8 cellular contexts compared by ENCODE assay signal in the genomic region with DNA sequence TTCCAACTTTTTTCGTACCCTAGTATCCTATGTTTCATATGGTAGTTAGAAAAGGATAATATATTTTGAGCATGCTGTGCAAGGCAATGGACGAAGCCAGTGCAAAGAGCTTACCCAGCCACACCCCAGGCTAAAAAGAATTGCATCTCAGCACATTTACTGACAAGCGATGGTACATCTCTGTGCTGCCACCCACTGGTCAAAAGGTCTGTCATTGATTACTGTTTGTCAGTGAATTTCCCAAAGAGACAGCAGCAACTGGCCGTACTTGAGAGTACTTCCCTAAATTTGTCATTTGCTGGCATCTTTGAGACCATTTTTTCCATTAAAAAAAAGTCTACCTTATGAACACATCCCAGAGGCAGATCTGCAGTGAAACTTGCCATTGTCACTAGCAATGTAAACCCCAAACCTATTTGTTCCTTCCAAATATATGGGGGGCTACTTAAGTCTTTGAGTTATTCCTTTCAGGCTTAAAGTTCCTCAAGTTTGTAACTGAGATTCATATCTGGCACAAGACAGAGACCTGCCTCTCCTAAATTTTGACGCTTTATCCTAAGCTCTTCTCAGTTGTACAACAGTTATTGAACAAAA.
DNase-seq lines count a peak whose midpoint lies in the region; ATAC-seq, FAIRE-seq and TF ChIP-seq lines count a peak whose summit lies in the region.

No MANE protein-coding gene starts in this region.

- H3K36me3 ChIP-seq in OCI-LY7 (ENCODE audit: insufficient read depth, low read length): no peaks in the 10 kb centered on the region
- H3K36me3 ChIP-seq in H1 (ENCODE audit: control insufficient read depth in 2 of 4, insufficient read depth in 4 of 4, low read length in 3 of 4): no peaks in the 10 kb centered on the region
- H3K36me3 ChIP-seq in neuronal stem cell (replicated peaks in 1 of 2; ENCODE audit: control insufficient read depth in 2 of 2, insufficient read depth in 2 of 2, low read length in 2 of 2): no peaks in the 10 kb centered on the region
- no peaks in the 10 kb centered on the region for H3K36me3 ChIP-seq in gastroesophageal sphincter

- H4K91ac ChIP-seq in H1 (replicated peaks; ENCODE audit: insufficient read length, low read length): no peak overlapping the region
- H4K91ac ChIP-seq in neuronal stem cell (ENCODE audit: low read depth, low read length, poor library complexity): no peak overlapping the region

- H3K18ac ChIP-seq in H1 (ENCODE audit: extremely low read depth, low read length) (no peak overlapping the region), neuronal stem cell (ENCODE audit: low read length) (no peak overlapping the region)

- no peak overlapping the region for H4K8ac ChIP-seq in H1 (ENCODE audit: extremely low read depth, insufficient read depth, low read length)
- no peak overlapping the region for H4K8ac ChIP-seq in neuronal stem cell (ENCODE audit: low read depth, low read length)

- H3K4ac ChIP-seq in H1 (replicated peaks; ENCODE audit: insufficient read length, low read depth, low read length) (no peak overlapping the region), neuronal stem cell (ENCODE audit: low read length) (no peak overlapping the region)

- TF ChIP-seq EP300 in H1 (IDR thresholded peaks at IDR 0.05; ENCODE audit: borderline replicate concordance in 1 of 2, low read depth in 2 of 2, low read length in 2 of 2): no peak
- TF ChIP-seq EP300 in gastroesophageal sphincter (IDR thresholded peaks at IDR 0.05): no peak

- 0 out of 2 replicates have a peak, but pooled peaks cover 17% of the 10 kb centered on the region for H3K9me3 ChIP-seq in OCI-LY7 (ENCODE audit: low read length)
- no peaks in the 10 kb centered on the region for H3K9me3 ChIP-seq in H1 (ENCODE audit: insufficient read depth in 2 of 2, low read depth in 1 of 2, low read length in 1 of 2)
- no peaks in the 10 kb centered on the region for H3K9me3 ChIP-seq in neuronal stem cell (replicated peaks in 1 of 2; ENCODE audit: control insufficient read depth in 2 of 2, insufficient read depth in 1 of 2, low read depth in 1 of 2, low read length in 2 of 2)
- no peaks in the 10 kb centered on the region for H3K9me3 ChIP-seq in gastroesophageal sphincter

- 48% methylated on average over 5 of the region's 5 CpGs; no CpG with 5 or more reads in 1 of the 2 experiments for WGBS in H1 (ENCODE audit: extremely low coverage in 1 of 2, insufficient coverage in 1 of 2, insufficient read length in 1 of 2, insufficient replicate concordance in 2 of 2, low coverage in 1 of 2, low lambda C conversion rate in 2 of 2, missing lambda C conversion rate in 1 of 2), 2 experiments
- WGBS in neuronal stem cell (ENCODE audit: extremely low coverage in 2 of 2, insufficient read length in 2 of 2, insufficient replicate concordance in 1 of 2), 2 donors: no CpG with 5 or more reads among the region's 5 CpGs
- WGBS in gastroesophageal sphincter (ENCODE audit: low coverage in 1 of 2), 2 donors: 15 to 24% methylated on average over 5 of the region's 5 CpGs

- H3K4me2 ChIP-seq in OCI-LY7 (ENCODE audit: low read length) (peak overlapping the region; percentile 57), H1 (ENCODE audit: insufficient read depth in 1 of 2, low read depth in 2 of 2, low read length in 2 of 2) (no peak overlapping the region), neuronal stem cell (ENCODE audit: insufficient read depth, low read length, poor library complexity, severe bottlenecking) (no peak overlapping the region)

- no peaks in the 10 kb centered on the region for H3K9me2 ChIP-seq in OCI-LY7 (ENCODE audit: insufficient read depth, low read length)

- H2BK5ac ChIP-seq in H1 (ENCODE audit: low read depth, low read length): no peak overlapping the region
- no peak overlapping the region for H2BK5ac ChIP-seq in neuronal stem cell (ENCODE audit: low read length)

- DNase-seq in GM10266 (ENCODE audit: extremely low spot score): peak; percentile 6
- peak; percentile 36 for DNase-seq in HS-5 (ENCODE audit: low read depth)
- DNase-seq in OCI-LY7 (ENCODE audit: low spot score): peak; percentile 69
- peak in 1 of 2 experiments; percentile 73 for DNase-seq in H1 (ENCODE audit: low read depth in 1 of 2, low spot score in 2 of 2)
- peak; percentile 56 for DNase-seq in neuronal stem cell (ENCODE audit: low spot score)
- no peak for DNase-seq in glomerular visceral epithelial cell (ENCODE audit: extremely low spot score)
- DNase-seq in NCI-H774 (lab: John Stamatoyannopoulos, UW): no peak

- no peaks in the 10 kb centered on the region; the same call in 1 of the 2 replicates for H3K23me2 ChIP-seq in H1 (ENCODE audit: low read depth, low read length)

- H2BK120ac ChIP-seq in H1 (replicated peaks; ENCODE audit: low read depth, low read length) (no peak overlapping the region), neuronal stem cell (ENCODE audit: low read depth, low read length) (no peak overlapping the region)

- no peaks in the 10 kb centered on the region for H4K20me1 ChIP-seq in OCI-LY7 (ENCODE audit: insufficient read depth, low read length)
- no peaks in the 10 kb centered on the region for H4K20me1 ChIP-seq in H1 (replicated peaks in 1 of 2; ENCODE audit: control insufficient read depth in 1 of 2, insufficient read depth in 2 of 2, low read length in 2 of 2)

- no peak overlapping the region for H4K5ac ChIP-seq in H1 (ENCODE audit: insufficient read length, low read depth, low read length)

- H3K56ac ChIP-seq in H1 (replicated peaks; ENCODE audit: insufficient read length, low read depth, low read length): no peak overlapping the region

- BruUV-seq in OCI-LY7 (replicated peaks; lab: Mats Ljungman, UMichigan): no TSS peak

- H3K79me1 ChIP-seq in H1 (ENCODE audit: low read depth, low read length) (no peaks in the 10 kb centered on the region), neuronal stem cell (ENCODE audit: low read depth, low read length) (no peaks in the 10 kb centered on the region)

- POLR2A ChIA-PET in OCI-LY7 (lab: Charles Lee): interaction anchor here (0.6 to 1.2 kb wide), 3 partner anchors 8 to 471 kb away, joined by 3 read pairs; no protein-coding TSS in a partner anchor
- POLR2A ChIA-PET in H1 (lab: Charles Lee; ENCODE audit: partially characterized antibody): no interaction called here

- no peaks in the 10 kb centered on the region for H3K27me3 ChIP-seq in H1 (replicated peaks in 1 of 4; ENCODE audit: control insufficient read depth in 3 of 4, extremely low read depth in 1 of 4, insufficient read depth in 3 of 4, low read length in 3 of 4)
- no peaks in the 10 kb centered on the region for H3K27me3 ChIP-seq in neuronal stem cell (ENCODE audit: control insufficient read depth in 3 of 3, insufficient read depth in 3 of 3, low read depth in 1 of 3, low read length in 3 of 3)
- H3K27me3 ChIP-seq in gastroesophageal sphincter: no peaks in the 10 kb centered on the region

- TF ChIP-seq POLR2A in H1 (IDR thresholded peaks at IDR 0.05; ENCODE audit: control extremely low read depth in 1 of 2, low read depth in 2 of 2, low read length in 2 of 2) (no peak), gastroesophageal sphincter (IDR thresholded peaks at IDR 0.05) (no peak)

- H2BK12ac ChIP-seq in H1 (ENCODE audit: low read depth, low read length) (no peak overlapping the region), neuronal stem cell (ENCODE audit: low read length) (no peak overlapping the region)

- TF ChIP-seq RAD21 in H1 (IDR thresholded peaks at IDR 0.05 in 1 of 2, conservative IDR thresholded peaks at IDR 0.05 in 1 of 2; ENCODE audit: low read depth in 2 of 2, low read length in 2 of 2): peak; percentile 84 to 88

- H3K23ac ChIP-seq in H1 (ENCODE audit: insufficient read length) (no peak overlapping the region), neuronal stem cell (ENCODE audit: low read depth, low read length, poor library complexity) (no peak overlapping the region)

- intact Hi-C loops in OCI-LY7 (cut with micrococcal nuclease; ENCODE audit: unreplicated experiment): no loop called here

- H2AFZ ChIP-seq in OCI-LY7 (ENCODE audit: low read length) (peak overlapping the region; percentile 71; the same call in 1 of the 2 replicates), H1 (ENCODE audit: low read length) (no peak overlapping the region), neuronal stem cell (ENCODE audit: low read length) (no peak overlapping the region)

- H3K4me3 ChIP-seq in OCI-LY7 (ENCODE audit: low read depth, low read length, poor library complexity, severe bottlenecking): no peak overlapping the region
- no peak overlapping the region for H3K4me3 ChIP-seq in H1 (ENCODE audit: extremely low read depth in 1 of 4, insufficient read depth in 2 of 4, low read depth in 3 of 4, low read length in 4 of 4)
- H3K4me3 ChIP-seq in neuronal stem cell (ENCODE audit: low read length in 2 of 2): no peak overlapping the region
- no peak overlapping the region for H3K4me3 ChIP-seq in gastroesophageal sphincter

- H3K14ac ChIP-seq in H1 (ENCODE audit: insufficient read length) (no peak overlapping the region), neuronal stem cell (ENCODE audit: low read length) (no peak overlapping the region)

- H3K9ac ChIP-seq in H1 (replicated peaks in 1 of 4; ENCODE audit: extremely low read depth in 1 of 4, low read depth in 3 of 4, low read length in 3 of 4): no peak overlapping the region
- no peak overlapping the region for H3K9ac ChIP-seq in neuronal stem cell (ENCODE audit: low read depth, low read length, poor library complexity)

- H3K79me2 ChIP-seq in OCI-LY7 (ENCODE audit: insufficient read depth, low read depth, low read length): no peaks in the 10 kb centered on the region
- no peaks in the 10 kb centered on the region for H3K79me2 ChIP-seq in H1 (ENCODE audit: control insufficient read depth in 1 of 2, insufficient read depth in 2 of 2, low read length in 2 of 2)

- H3K4me1 ChIP-seq in OCI-LY7 (ENCODE audit: insufficient read depth, low read length, poor library complexity, severe bottlenecking) (peaks cover 16% of the 10 kb centered on the region), H1 (replicated peaks in 1 of 4; ENCODE audit: control insufficient read depth in 3 of 4, insufficient read depth in 4 of 4, low read length in 3 of 4) (no peaks in the 10 kb centered on the region), neuronal stem cell (ENCODE audit: control insufficient read depth in 2 of 2, insufficient read depth in 1 of 2, low read depth in 1 of 2, low read length in 2 of 2) (no peaks in the 10 kb centered on the region), gastroesophageal sphincter (no peaks in the 10 kb centered on the region)

- TF ChIP-seq CTCF in GM10266 (IDR thresholded peaks at IDR 0.05; ENCODE audit: control insufficient read depth, insufficient read depth, low read depth, missing control alignments) (peak; percentile 39), OCI-LY7 (conservative IDR thresholded peaks at IDR 0.05; ENCODE audit: low read length) (peak; percentile 73), H1 (IDR thresholded peaks at IDR 0.05; ENCODE audit: control extremely low read depth in 1 of 3, insufficient read depth in 1 of 3, low read depth in 1 of 3, low read length in 3 of 3) (peak in 2 of 3 experiments; percentile 71 to 82; a peak in 3 of 4 replicates), gastroesophageal sphincter (IDR thresholded peaks at IDR 0.05) (peak in 1 of 4 experiments; percentile 18)

- peak overlapping the region; percentile 62 for H3K27ac ChIP-seq in OCI-LY7 (ENCODE audit: low read depth, low read length, poor library complexity, severe bottlenecking)
- H3K27ac ChIP-seq in H1 (ENCODE audit: low read depth, low read length): no peak overlapping the region
- H3K27ac ChIP-seq in neuronal stem cell (replicated peaks; ENCODE audit: low read length): no peak overlapping the region
- no peak overlapping the region for H3K27ac ChIP-seq in gastroesophageal sphincter

- peak; percentile 85 for FAIRE-seq in H1 (lab: Jason Lieb, UNC)

- H2BK20ac ChIP-seq in H1 (ENCODE audit: low read length): no peak overlapping the region

- H2AK5ac ChIP-seq in H1 (ENCODE audit: low read depth, low read length): no peak overlapping the region
- H2AK5ac ChIP-seq in neuronal stem cell (ENCODE audit: low read depth, low read length): no peak overlapping the region

- ATAC-seq in gastroesophageal sphincter: no peak

- H2BK15ac ChIP-seq in H1 (ENCODE audit: low read length) (no peak overlapping the region), neuronal stem cell (ENCODE audit: low read length) (no peak overlapping the region)

- CTCF ChIA-PET in OCI-LY7 (lab: Charles Lee; ENCODE audit: unreplicated experiment): interaction anchor here (0.6 kb wide), 1 partner anchor 119 kb away, joined by 4 read pairs; no protein-coding TSS in a partner anchor
- CTCF ChIA-PET in H1 (lab: Charles Lee; ENCODE audit: partially characterized antibody): interaction anchor here (0.7 to 3.0 kb wide), 27 partner anchors 10 to 1897 kb away, joined by 3 to 24 read pairs (median 3); no protein-coding TSS in a partner anchor

Comparison
In these comparisons a context has a peak if more than half of its experiments do, and no peak if none do; other contexts are left out.
1. DNase-seq: peak in GM10266 (single experiment), HS-5 (single experiment), OCI-LY7 (single experiment) and neuronal stem cell (single experiment); none in glomerular visceral epithelial cell (single experiment) and NCI-H774 (single experiment).